Comparison of ENCODE assay signal across 1 cellular context in genomic region chrX:153927686-153927935, GRCh38.
TF ChIP-seq lines count a peak whose summit lies in the region.

No MANE protein-coding gene starts in this region.

TF ChIP-seq in endothelial cell of umbilical vein, 7 proteins besides CTCF, POLR2A, EP300 and RAD21:
- TF ChIP-seq EZH2 (IDR thresholded peaks at IDR 0.05; ENCODE audit: borderline replicate concordance, low read depth, low read length, severe bottlenecking) (no peak), MYC (IDR thresholded peaks at IDR 0.05; ENCODE audit: low read depth, low read length) (no peak), POLR2AphosphoS5 (IDR thresholded peaks at IDR 0.05; ENCODE audit: insufficient read depth, low read depth, low read length) (no peak), FOS (IDR thresholded peaks at IDR 0.05; ENCODE audit: borderline replicate concordance, insufficient read depth, low read length) (no peak), GATA2 (IDR thresholded peaks at IDR 0.05; ENCODE audit: insufficient read depth, insufficient read length, low read depth, low read length) (no peak), JUN (IDR thresholded peaks at IDR 0.05; ENCODE audit: borderline replicate concordance, insufficient read depth, insufficient read length, low read depth) (no peak), MAX (IDR thresholded peaks at IDR 0.05; ENCODE audit: insufficient read depth, insufficient read length) (no peak)
